In genomic region chr14:50605776-50606175, GRCh38 we compare ENCODE assay signal across 14 cellular contexts. TPM values are rescaled to one million over a fixed set of nuclear protein-coding genes. Genes with fewer than 3 reads are reported as not detected.
DNase-seq lines count a peak whose midpoint lies in the region; ATAC-seq and TF ChIP-seq lines count a peak whose summit lies in the region.
"Had no signal": no experiment of that assay in that cellular context is flagged by ENCODE, and none has a peak within 500 bp of the region (broad histone marks: within the 10 kb centered on the region; RNA-seq: fewer than 3 reads in every experiment).

No MANE protein-coding gene starts in this region.

- peaks cover 14% of the 10 kb centered on the region for H3K4me1 Mint-ChIP-seq in mesothelial cell of epicardium

- H3K36me3 Mint-ChIP-seq in mesothelial cell of epicardium: no peaks in the 10 kb centered on the region

- no peaks in the 10 kb centered on the region for H3K27me3 Mint-ChIP-seq in mesothelial cell of epicardium (ENCODE audit: low read depth)

- ATAC-seq in GM18502 (IDR thresholded peaks at IDR 0.05; ENCODE audit: poor library complexity, unreplicated experiment): no peak
- no peak for ATAC-seq in GM21447 (IDR thresholded peaks at IDR 0.05; ENCODE audit: unreplicated experiment)

- peak overlapping the region; percentile 14 for H3K27ac Mint-ChIP-seq in mesothelial cell of epicardium

- H3K4me3 Mint-ChIP-seq in mesothelial cell of epicardium: no peak overlapping the region

- H3K9me3 Mint-ChIP-seq in mesothelial cell of epicardium: no peaks in the 10 kb centered on the region

- DNase-seq in EH (ENCODE audit: low read depth) (peak; percentile 50), amniotic epithelial cell (ENCODE audit: low read depth) (peak; percentile 21), fibroblast of peridontal ligament (ENCODE audit: extremely low read depth) (peak; percentile 70), mesothelial cell of epicardium (ENCODE audit: low spot score in 2 of 2, unreplicated experiment in 2 of 2) (no peak), GM19238 (ENCODE audit: insufficient read length, low spot score) (no peak), SHP77 (lab: John Stamatoyannopoulos, UW) (no peak)
- DNase-seq: AML-193, MG63, NCI-H1105, NCI-H187 treated with DMSO at 0.1 percent for 48 hours, NCI-H2171, NCI-H524 had no signal

- TF ChIP-seq CTCF in mesothelial cell of epicardium (IDR thresholded peaks at IDR 0.05; ENCODE audit: unreplicated experiment): no peak

RNA-seq across cellular contexts. Expression of gene ATL1, which starts 45.8 kb away (rescaled TPM):
- 1.5 to 2.9 TPM (median 1.8 TPM) in 3 replicates for total RNA-seq in mesothelial cell of epicardium

Comparison
In these comparisons a context has a peak if more than half of its experiments do, and no peak if none do; other contexts are left out.
1. DNase-seq: peak in EH (single experiment), amniotic epithelial cell (single experiment) and fibroblast of peridontal ligament (single experiment); none in mesothelial cell of epicardium (0 of 2), GM19238 (single experiment) and SHP77 (0 of 2).